Comparison of ENCODE assay signal across 26 cellular contexts in the genomic region with DNA sequence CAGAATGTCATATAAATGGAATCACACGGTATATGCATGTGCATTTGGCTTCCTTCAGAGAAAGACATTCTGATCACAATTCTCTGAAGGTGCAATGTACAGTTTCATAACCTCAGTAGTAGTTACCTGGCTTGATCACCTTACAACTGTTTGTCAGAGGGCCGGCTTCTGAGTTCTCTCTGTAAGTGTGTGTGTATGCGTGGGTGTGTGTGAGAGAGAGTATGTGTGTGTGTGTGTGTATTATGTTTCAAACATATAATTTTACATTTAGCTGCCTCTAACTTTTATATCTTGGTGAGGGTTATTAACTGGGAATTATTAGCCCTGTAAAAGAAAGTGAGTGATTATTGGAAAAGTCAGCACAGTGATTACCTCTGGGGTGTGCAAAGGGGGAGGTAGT. TPM values are rescaled to one million over a fixed set of nuclear protein-coding genes. Genes with fewer than 3 reads are reported as not detected.
DNase-seq lines count a peak whose midpoint lies in the region; ATAC-seq, FAIRE-seq and TF ChIP-seq lines count a peak whose summit lies in the region.
"Had no signal": no experiment of that assay in that cellular context is flagged by ENCODE, and none has a peak within 500 bp of the region (broad histone marks: within the 10 kb centered on the region; RNA-seq: fewer than 3 reads in every experiment).

No MANE protein-coding gene starts in this region.

- no peak for TF ChIP-seq CTCF in right lobe of liver (IDR thresholded peaks at IDR 0.05)
- TF ChIP-seq CTCF in HepG2 (CRISPR knock-in tag; IDR thresholded peaks at IDR 0.05): no peak
- TF ChIP-seq CTCF in K562 (IDR thresholded peaks at IDR 0.05 in 2 of 3, conservative IDR thresholded peaks at IDR 0.05 in 1 of 3; ENCODE audit: insufficient read depth in 2 of 3, low read depth in 1 of 3, low read length in 3 of 3): no peak
- TF ChIP-seq CTCF in CD4-positive, alpha-beta T cell (IDR thresholded peaks at IDR 0.05): no peak

- TF ChIP-seq POLR2A in right lobe of liver (IDR thresholded peaks at IDR 0.05) (no peak), HepG2 (IDR thresholded peaks at IDR 0.05; ENCODE audit: insufficient read depth in 1 of 2, low read depth in 2 of 2, low read length in 2 of 2) (no peak), K562 (conservative IDR thresholded peaks at IDR 0.05) (no peak)

- H3K27me3 Mint-ChIP-seq in CD4-positive, alpha-beta T cell: no peaks in the 10 kb centered on the region
- peaks cover 73% of the 10 kb centered on the region for H3K27me3 Mint-ChIP-seq in activated T-cell treated with anti-CD3 and anti-CD28 coated beads, Interleukin-2, amount 50 U/mL, for 72 hours (ENCODE audit: low read depth)

- H3K9ac ChIP-seq in HepG2 (ENCODE audit: insufficient read depth, low read depth, low read length) (no peak overlapping the region), K562 (ENCODE audit: insufficient read depth in 1 of 2, low read depth in 2 of 2, low read length in 2 of 2) (no peak overlapping the region)
- H3K9ac ChIP-seq: BLaER1 had no signal

- CTCF ChIA-PET in HepG2 (lab: Yijun Ruan, JAX; ENCODE audit: low intra/inter-chr PET ratio, low total read pairs) (no interaction called here), K562 (lab: Yijun Ruan, JAX; ENCODE audit: low intra/inter-chr PET ratio) (no interaction called here)
- CTCF ChIA-PET in CD4-positive, alpha-beta T cell (lab: Charles Lee): no interaction called here

- no peaks in the 10 kb centered on the region for H3K4me1 ChIP-seq in right lobe of liver
- H3K4me1 ChIP-seq in HepG2 (ENCODE audit: insufficient read depth, low read length): no peaks in the 10 kb centered on the region
- no peaks in the 10 kb centered on the region; a peak in 2 of 5 replicates for H3K4me1 ChIP-seq in K562 (replicated peaks in 1 of 2; ENCODE audit: control insufficient read depth in 2 of 2, insufficient read depth in 2 of 2, low read length in 2 of 2)
- H3K4me1 ChIP-seq: BE2C, Caco-2 had no signal

- H3K36me3 ChIP-seq in right lobe of liver (no peaks in the 10 kb centered on the region), HepG2 (replicated peaks in 1 of 2; ENCODE audit: control insufficient read depth in 1 of 2, insufficient read depth in 2 of 2, low read length in 2 of 2) (no peaks in the 10 kb centered on the region), K562 (ENCODE audit: control insufficient read depth, insufficient read depth, low read length) (no peaks in the 10 kb centered on the region)
- H3K36me3 ChIP-seq: BE2C, BLaER1 had no signal

- no peaks in the 10 kb centered on the region for H3K36me3 Mint-ChIP-seq in CD4-positive, alpha-beta T cell (ENCODE audit: low read depth)
- H3K36me3 Mint-ChIP-seq in activated T-cell treated with anti-CD3 and anti-CD28 coated beads, Interleukin-2, amount 50 U/mL, for 72 hours (ENCODE audit: insufficient read depth in 2 of 2): peaks cover 0 to 1% of the 10 kb centered on the region in 2 donors
- H3K36me3 Mint-ChIP-seq: CD14-positive monocyte; CD4-positive, CD25-positive, alpha-beta regulatory T cell; CD8-positive, alpha-beta T cell had no signal

- WGBS in right lobe of liver (ENCODE audit: insufficient coverage, low coverage, low lambda C conversion rate, missing lambda C conversion rate): 43% methylated on average over 3 of the region's 3 CpGs
- 4% methylated on average over 3 of the region's 3 CpGs for WGBS in HepG2 (ENCODE audit: low lambda C conversion rate)
- WGBS in K562 (ENCODE audit: insufficient coverage, low coverage, missing lambda C conversion rate): 0% methylated on average over 3 of the region's 3 CpGs

- H3K4me3 ChIP-seq in right lobe of liver: no peak overlapping the region
- no peak overlapping the region for H3K4me3 ChIP-seq in HepG2 (replicated peaks in 1 of 3; ENCODE audit: insufficient read depth in 1 of 3, low read depth in 2 of 3, low read length in 3 of 3)
- H3K4me3 ChIP-seq in K562: no peak overlapping the region
- H3K4me3 ChIP-seq: BLaER1 had no signal

- H3K9me3 ChIP-seq in right lobe of liver (no peaks in the 10 kb centered on the region), HepG2 (ENCODE audit: low read length) (no peaks in the 10 kb centered on the region), K562 (replicated peaks; ENCODE audit: control insufficient read depth, insufficient read depth, low read depth, low read length) (no peaks in the 10 kb centered on the region; the same call in 1 of the 2 replicates)
- H3K9me3 ChIP-seq in CD4-positive, alpha-beta T cell (ENCODE audit: control insufficient read depth, low read length): no peaks in the 10 kb centered on the region
- H3K9me3 ChIP-seq: BE2C, BLaER1, Caco-2 had no signal

- no peak overlapping the region for H2AFZ ChIP-seq in HepG2 (ENCODE audit: low read length)
- H2AFZ ChIP-seq in K562 (ENCODE audit: low read depth, low read length): no peak overlapping the region

- TF ChIP-seq RAD21 in HepG2 (CRISPR knock-in tag; IDR thresholded peaks at IDR 0.05) (no peak), K562 (CRISPR knock-in tag; conservative IDR thresholded peaks at IDR 0.05 in 1 of 2, IDR thresholded peaks at IDR 0.05 in 1 of 2) (no peak)

- H3K4me3 Mint-ChIP-seq in CD4-positive, alpha-beta T cell: no peak overlapping the region
- no peak overlapping the region for H3K4me3 Mint-ChIP-seq in activated T-cell treated with anti-CD3 and anti-CD28 coated beads, Interleukin-2, amount 50 U/mL, for 72 hours
- H3K4me3 Mint-ChIP-seq: CD14-positive monocyte; CD4-positive, CD25-positive, alpha-beta regulatory T cell; CD8-positive, alpha-beta T cell had no signal

- peaks cover 16% of the 10 kb centered on the region for H3K4me1 Mint-ChIP-seq in CD4-positive, alpha-beta T cell (ENCODE audit: low read depth)
- peaks cover 19% of the 10 kb centered on the region for H3K4me1 Mint-ChIP-seq in activated T-cell treated with anti-CD3 and anti-CD28 coated beads, Interleukin-2, amount 50 U/mL, for 72 hours (ENCODE audit: low read depth)

- ATAC-seq in right lobe of liver: peak in 3 of 4 donors; percentile 25 to 52 (median 43)
- ATAC-seq in HepG2: no peak
- no peak for ATAC-seq in K562
- ATAC-seq in left lobe of liver: peak; percentile 69
- ATAC-seq in CD4-positive, alpha-beta T cell (ENCODE audit: poor library complexity): no peak
- no peak for ATAC-seq in activated T-cell treated with anti-CD3 and anti-CD28 coated beads, Interleukin-2, amount 50 U/mL, for 72 hours (replicated peaks in 1 of 2)
- ATAC-seq: CD8-positive, alpha-beta T cell had no signal

- POLR2A ChIA-PET in HepG2 (lab: Yijun Ruan, JAX) (no interaction called here), K562 (lab: Yijun Ruan, JAX) (no interaction called here)
- POLR2A ChIA-PET in CD4-positive, alpha-beta T cell (lab: Charles Lee): no interaction called here

- TF ChIP-seq EP300 in HepG2 (IDR thresholded peaks at IDR 0.05; ENCODE audit: low read depth in 2 of 2, low read length in 2 of 2): no peak
- no peak for TF ChIP-seq EP300 in HepG2 (CRISPR knock-in tag; IDR thresholded peaks at IDR 0.05; ENCODE audit: borderline replicate concordance)
- TF ChIP-seq EP300 in K562 (IDR thresholded peaks at IDR 0.05; ENCODE audit: low read length): no peak

- in situ Hi-C loops in HepG2 (cut with HindIII; ENCODE audit: extremely low pct_ligation_motif_present, low pct_unique_long_range_greater_than_20kb) (no loop called here), K562 (cut with MboI) (loop anchor here (25.0 kb wide), 1 partner anchor 203 kb away; no protein-coding TSS in a partner anchor)

- intact Hi-C loops in right lobe of liver (cut with DNase I): no loop called here
- intact Hi-C loops in HepG2 (cut with micrococcal nuclease; ENCODE audit: unreplicated experiment): no loop called here
- intact Hi-C loops in K562 (cut with micrococcal nuclease): no loop called here
- intact Hi-C loops in CD4-positive, alpha-beta T cell (cut with DNase I, micrococcal nuclease): no loop called here

- H3K27ac ChIP-seq in right lobe of liver (no peak overlapping the region), HepG2 (ENCODE audit: extremely low read length, insufficient read depth, low read length) (no peak overlapping the region), K562 (ENCODE audit: extremely low read depth, low read depth, low read length) (no peak overlapping the region)
- no peak overlapping the region for H3K27ac ChIP-seq in CD4-positive, alpha-beta T cell (ENCODE audit: low read depth, low read length)
- H3K27ac ChIP-seq: 22Rv1, BLaER1 had no signal

- H3K27me3 ChIP-seq in right lobe of liver (no peaks in the 10 kb centered on the region), HepG2 (ENCODE audit: control insufficient read depth in 1 of 2, insufficient read depth in 2 of 2, low read length in 2 of 2) (peaks cover 0 to 3% of the 10 kb centered on the region in 2 experiments; a peak in 1 of 5 replicates), K562 (ENCODE audit: control insufficient read depth in 2 of 2, insufficient read depth in 2 of 2, low read length in 2 of 2) (peaks cover 10 to 32% of the 10 kb centered on the region in 2 experiments; a peak in 4 of 5 replicates)
- no peaks in the 10 kb centered on the region for H3K27me3 ChIP-seq in CD4-positive, alpha-beta T cell (ENCODE audit: control insufficient read depth, insufficient read depth, low read length)
- H3K27me3 ChIP-seq: BE2C had no signal

- H3K79me2 ChIP-seq in HepG2 (ENCODE audit: insufficient read depth, low read length): no peaks in the 10 kb centered on the region
- H3K79me2 ChIP-seq in K562 (ENCODE audit: control insufficient read depth, insufficient read depth, low read length): no peaks in the 10 kb centered on the region

- H3K4me2 ChIP-seq in HepG2 (ENCODE audit: low read depth, low read length) (no peak overlapping the region), K562 (ENCODE audit: insufficient read depth, low read length) (no peak overlapping the region)
- H3K4me2 ChIP-seq: BLaER1 had no signal

- no peak for DNase-seq in right lobe of liver
- DNase-seq in HepG2 (ENCODE audit: low spot score): no peak
- no peak for DNase-seq in K562 (ENCODE audit: extremely low read depth in 1 of 4, low spot score in 3 of 4)
- DNase-seq in left lobe of liver (ENCODE audit: low spot score): no peak
- DNase-seq in NCI-H82 (lab: John Stamatoyannopoulos, UW): no peak
- DNase-seq in CD4-positive, alpha-beta T cell: no peak
- no peak for DNase-seq in activated T-cell treated with anti-CD3 and anti-CD28 coated beads, Interleukin-2, amount 50 U/mL, for 72 hours
- DNase-seq: ACHN; BE2C; C1 segment of cervical spinal cord; Caco-2; Calu3; CD4-positive, CD25-positive, alpha-beta regulatory T cell; CD8-positive, alpha-beta T cell; DMS79 treated with DMSO at 0.1 percent for 48 hours; GF-D8 had no signal

- BruUV-seq in HepG2 (replicated peaks; lab: Mats Ljungman, UMichigan) (no TSS peak), K562 (replicated peaks; lab: Mats Ljungman, UMichigan) (no TSS peak)

- H3K9me1 ChIP-seq in K562 (ENCODE audit: control insufficient read depth, insufficient read depth, low read length): no peaks in the 10 kb centered on the region

- H4K20me1 ChIP-seq in HepG2 (ENCODE audit: insufficient read depth, low read length) (no peaks in the 10 kb centered on the region), K562 (replicated peaks; ENCODE audit: control insufficient read depth, insufficient read depth, low read length) (no peaks in the 10 kb centered on the region)

- no peak overlapping the region for H3K27ac Mint-ChIP-seq in CD4-positive, alpha-beta T cell
- H3K27ac Mint-ChIP-seq in activated T-cell treated with anti-CD3 and anti-CD28 coated beads, Interleukin-2, amount 50 U/mL, for 72 hours: no peak overlapping the region
- H3K27ac Mint-ChIP-seq: CD14-positive monocyte; CD4-positive, CD25-positive, alpha-beta regulatory T cell; CD8-positive, alpha-beta T cell had no signal

- FAIRE-seq in HepG2 (lab: Jason Lieb, UNC) (no peak), K562 (lab: Jason Lieb, UNC) (no peak)
- FAIRE-seq: D721Med, G401.6, GM12891, GM19239 had no signal

- H3K9me3 Mint-ChIP-seq in CD4-positive, alpha-beta T cell: no peaks in the 10 kb centered on the region
- H3K9me3 Mint-ChIP-seq in activated T-cell treated with anti-CD3 and anti-CD28 coated beads, Interleukin-2, amount 50 U/mL, for 72 hours: no peaks in the 10 kb centered on the region
- H3K9me3 Mint-ChIP-seq: CD4-positive, CD25-positive, alpha-beta regulatory T cell; CD8-positive, alpha-beta T cell had no signal

RNA-seq across cellular contexts. Expression of a gene that starts 41.0 kb away (rescaled TPM):
- total RNA-seq in right lobe of liver: under 1 TPM in 1 of 6 experiments, not detected in 5; 0.13 TPM
- 0.17 and 0.18 TPM in 2 replicates for total RNA-seq in HepG2 (2016; rRNA removed; fragmentation: Illumina TruSeq; extraction: Trizol)
- total RNA-seq in HepG2 (2016; cell fraction: cytosol; rRNA removed; fragmentation: Illumina TruSeq; extraction: Trizol; ENCODE audit: low read depth): 0.18 and 0.20 TPM in 2 replicates
- 0.13 TPM in 1 of 2 replicates, not detected in the other for total RNA-seq in HepG2 (2016; cell fraction: insoluble cytoplasmic fraction; rRNA removed; fragmentation: Illumina TruSeq; extraction: Trizol)
- 0.10 and 0.15 TPM in 2 replicates for total RNA-seq in HepG2 (2016; cell fraction: membrane; rRNA removed; fragmentation: Illumina TruSeq; extraction: Trizol)
- 0.22 and 0.37 TPM in 2 replicates for total RNA-seq in HepG2 (2016; cell fraction: nucleus; rRNA removed; fragmentation: Illumina TruSeq; extraction: Trizol)
- polyA plus RNA-seq in HepG2 (2011; rRNA removed): not detected in 2 replicates
- not detected in 2 replicates for polyA plus RNA-seq in HepG2 (2011; cell fraction: cytosol; rRNA removed)
- 0.07 TPM in 1 of 2 replicates, not detected in the other for polyA plus RNA-seq in HepG2 (2011; cell fraction: nucleus; rRNA removed)
- polyA plus RNA-seq in HepG2 (2012): not detected in 2 replicates
- polyA plus RNA-seq in HepG2 (2016; cell fraction: cytosol; fragmentation: Illumina TruSeq; extraction: Trizol; ENCODE audit: low read depth): 0.08 and 0.09 TPM in 2 replicates
- polyA plus RNA-seq in HepG2 (2016; cell fraction: insoluble cytoplasmic fraction; fragmentation: Illumina TruSeq; extraction: Trizol; ENCODE audit: low read depth): 0.32 TPM in 1 of 2 replicates, not detected in the other
- 0.15 and 0.27 TPM in 2 replicates for polyA plus RNA-seq in HepG2 (2016; cell fraction: membrane; fragmentation: Illumina TruSeq; extraction: Trizol; ENCODE audit: low read depth)
- 0.28 and 0.29 TPM in 2 replicates for polyA plus RNA-seq in HepG2 (2016; cell fraction: nucleus; fragmentation: Illumina TruSeq; extraction: Trizol; ENCODE audit: insufficient read depth, low read depth)
- 0.30 TPM in 1 of 2 replicates, not detected in the other for polyA minus RNA-seq in HepG2 (2011; rRNA and poly(A)+ RNA removed; ENCODE audit: low replicate concordance)
- not detected in 2 replicates for polyA minus RNA-seq in HepG2 (2011; cell fraction: cytosol; rRNA and poly(A)+ RNA removed)
- not detected in 2 replicates for polyA minus RNA-seq in HepG2 (2011; cell fraction: nucleus; rRNA and poly(A)+ RNA removed)
- not detected in 2 replicates for total RNA-seq in K562 (2011; cell fraction: chromatin; rRNA removed; ENCODE audit: low replicate concordance)
- not detected in 2 replicates for total RNA-seq in K562 (2011; cell fraction: nucleolus; rRNA removed)
- not detected in 2 replicates for total RNA-seq in K562 (2011; cell fraction: nucleoplasm; rRNA removed)
- not detected in 2 replicates for total RNA-seq in K562 (2014; rRNA removed)
- total RNA-seq in K562 (2014; rRNA removed; fragmentation: Illumina TruSeq; extraction: Trizol): not detected in 2 replicates
- not detected in 2 replicates for total RNA-seq in K562 (2015; rRNA removed; fragmentation: Illumina TruSeq; extraction: Trizol)
- total RNA-seq in K562 (2021): not detected in 2 replicates
- polyA plus RNA-seq in K562 (2011; rRNA removed): not detected in 2 replicates
- polyA plus RNA-seq in K562 (2011; cell fraction: cytosol; rRNA removed): not detected in 2 replicates
- not detected in 2 replicates for polyA plus RNA-seq in K562 (2011; cell fraction: nucleus; rRNA removed)
- polyA plus RNA-seq in K562 (2012): not detected in 2 replicates
- polyA plus RNA-seq in K562 (2014; fragmentation: Illumina TruSeq; extraction: Trizol): not detected in 2 replicates
- not detected for polyA plus RNA-seq in K562 (2014; fragmentation: Nextera tagmentation; extraction: Ambion mirVana)
- polyA plus RNA-seq in K562 (2014; rRNA removed): not detected in 2 replicates
- not detected in 2 replicates for polyA minus RNA-seq in K562 (2011; rRNA and poly(A)+ RNA removed)
- polyA minus RNA-seq in K562 (2011; cell fraction: cytosol; rRNA and poly(A)+ RNA removed): not detected in 2 replicates
- not detected in 2 replicates for polyA minus RNA-seq in K562 (2011; cell fraction: nucleus; rRNA and poly(A)+ RNA removed)
- total RNA-seq in left lobe of liver: 0.13 TPM
- total RNA-seq in CD4-positive, alpha-beta T cell: 10 to 100 TPM; 19.5 to 22.0 TPM
- total RNA-seq in activated T-cell treated with anti-CD3 and anti-CD28 coated beads, Interleukin-2, amount 50 U/mL, for 72 hours: 10 to 100 TPM in 1 of 2 donors, 1 to 10 TPM in 1; 8.8 to 14.6 TPM
- total RNA-seq: A172, A673, Caco-2, Calu3 had no signal
- polyA plus RNA-seq: AG04450 had no signal

RNA-seq across cellular contexts. Expression of a gene that starts 58.7 kb away (rescaled TPM):
- total RNA-seq in right lobe of liver: not detected
- total RNA-seq in HepG2 (2016; rRNA removed; fragmentation: Illumina TruSeq; extraction: Trizol): not detected in 2 replicates
- total RNA-seq in HepG2 (2016; cell fraction: cytosol; rRNA removed; fragmentation: Illumina TruSeq; extraction: Trizol; ENCODE audit: low read depth): not detected in 2 replicates
- total RNA-seq in HepG2 (2016; cell fraction: insoluble cytoplasmic fraction; rRNA removed; fragmentation: Illumina TruSeq; extraction: Trizol): not detected in 2 replicates
- not detected in 2 replicates for total RNA-seq in HepG2 (2016; cell fraction: membrane; rRNA removed; fragmentation: Illumina TruSeq; extraction: Trizol)
- total RNA-seq in HepG2 (2016; cell fraction: nucleus; rRNA removed; fragmentation: Illumina TruSeq; extraction: Trizol): not detected in 2 replicates
- not detected in 2 replicates for polyA plus RNA-seq in HepG2 (2011; rRNA removed)
- not detected in 2 replicates for polyA plus RNA-seq in HepG2 (2011; cell fraction: cytosol; rRNA removed)
- polyA plus RNA-seq in HepG2 (2011; cell fraction: nucleus; rRNA removed): not detected in 2 replicates
- not detected in 2 replicates for polyA plus RNA-seq in HepG2 (2012)
- not detected in 2 replicates for polyA plus RNA-seq in HepG2 (2016; cell fraction: cytosol; fragmentation: Illumina TruSeq; extraction: Trizol; ENCODE audit: low read depth)
- polyA plus RNA-seq in HepG2 (2016; cell fraction: insoluble cytoplasmic fraction; fragmentation: Illumina TruSeq; extraction: Trizol; ENCODE audit: low read depth): not detected in 2 replicates
- polyA plus RNA-seq in HepG2 (2016; cell fraction: membrane; fragmentation: Illumina TruSeq; extraction: Trizol; ENCODE audit: low read depth): not detected in 2 replicates
- not detected in 2 replicates for polyA plus RNA-seq in HepG2 (2016; cell fraction: nucleus; fragmentation: Illumina TruSeq; extraction: Trizol; ENCODE audit: insufficient read depth, low read depth)
- polyA minus RNA-seq in HepG2 (2011; rRNA and poly(A)+ RNA removed; ENCODE audit: low replicate concordance): not detected in 2 replicates
- polyA minus RNA-seq in HepG2 (2011; cell fraction: cytosol; rRNA and poly(A)+ RNA removed): not detected in 2 replicates
- not detected in 2 replicates for polyA minus RNA-seq in HepG2 (2011; cell fraction: nucleus; rRNA and poly(A)+ RNA removed)
- not detected in 2 replicates for total RNA-seq in K562 (2011; cell fraction: chromatin; rRNA removed; ENCODE audit: low replicate concordance)
- total RNA-seq in K562 (2011; cell fraction: nucleolus; rRNA removed): not detected in 2 replicates
- not detected in 2 replicates for total RNA-seq in K562 (2011; cell fraction: nucleoplasm; rRNA removed)
- not detected in 2 replicates for total RNA-seq in K562 (2014; rRNA removed)
- not detected in 2 replicates for total RNA-seq in K562 (2014; rRNA removed; fragmentation: Illumina TruSeq; extraction: Trizol)
- total RNA-seq in K562 (2015; rRNA removed; fragmentation: Illumina TruSeq; extraction: Trizol): not detected in 2 replicates
- total RNA-seq in K562 (2021): not detected in 2 replicates
- polyA plus RNA-seq in K562 (2011; rRNA removed): not detected in 2 replicates
- not detected in 2 replicates for polyA plus RNA-seq in K562 (2011; cell fraction: cytosol; rRNA removed)
- polyA plus RNA-seq in K562 (2011; cell fraction: nucleus; rRNA removed): 0.06 TPM in 1 of 2 replicates, not detected in the other
- not detected in 2 replicates for polyA plus RNA-seq in K562 (2012)
- not detected in 2 replicates for polyA plus RNA-seq in K562 (2014; fragmentation: Illumina TruSeq; extraction: Trizol)
- polyA plus RNA-seq in K562 (2014; fragmentation: Nextera tagmentation; extraction: Ambion mirVana): not detected
- not detected in 2 replicates for polyA plus RNA-seq in K562 (2014; rRNA removed)
- not detected in 2 replicates for polyA minus RNA-seq in K562 (2011; rRNA and poly(A)+ RNA removed)
- polyA minus RNA-seq in K562 (2011; cell fraction: cytosol; rRNA and poly(A)+ RNA removed): not detected in 2 replicates
- not detected in 2 replicates for polyA minus RNA-seq in K562 (2011; cell fraction: nucleus; rRNA and poly(A)+ RNA removed)
- total RNA-seq in left lobe of liver: not detected
- total RNA-seq in CD4-positive, alpha-beta T cell: not detected
- total RNA-seq in activated T-cell treated with anti-CD3 and anti-CD28 coated beads, Interleukin-2, amount 50 U/mL, for 72 hours: not detected
- total RNA-seq: A172; A673; Caco-2; CD4-positive, CD25-positive, alpha-beta regulatory T cell; CD8-positive, alpha-beta T cell had no signal
- polyA plus RNA-seq: AG04450; CD14-positive monocyte; CD4-positive, CD25-positive, alpha-beta regulatory T cell had no signal

Comparison
In these comparisons a context has a peak if more than half of its experiments do, and no peak if none do; other contexts are left out.
1. ATAC-seq: peak in right lobe of liver (3 of 4) and left lobe of liver (single experiment); none in HepG2 (single experiment), K562 (single experiment), CD4-positive, alpha-beta T cell (single experiment) and activated T-cell treated with anti-CD3 and anti-CD28 coated beads, Interleukin-2, amount 50 U/mL, for 72 hours (0 of 2).